ENCODE assay signal across 10 cellular contexts in genomic region chr16:31010943-31011342, GRCh38. TPM values are rescaled to one million over a fixed set of nuclear protein-coding genes. Genes with fewer than 3 reads are reported as not detected.
DNase-seq lines count a peak whose midpoint lies in the region; ATAC-seq and TF ChIP-seq lines count a peak whose summit lies in the region.
"Had no signal": no experiment of that assay in that cellular context is flagged by ENCODE, and none has a peak within 500 bp of the region (broad histone marks: within the 10 kb centered on the region; RNA-seq: fewer than 3 reads in every experiment).

No MANE protein-coding gene starts in this region.

- peak overlapping the region; percentile 21; the same call in 1 of the 2 replicates for H3K9ac ChIP-seq in HUES48 (ENCODE audit: low read depth, low read length)

- peak; percentile 21 to 32 for ATAC-seq in naive thymus-derived CD8-positive, alpha-beta T cell
- no peak for ATAC-seq in GM18873 (IDR thresholded peaks at IDR 0.05; ENCODE audit: low FRiP score, unreplicated experiment)
- ATAC-seq: stimulated activated memory B cell treated with anti-CD40 and anti-IgM and Interleukin-4, amounts not matched to agents 10 μg/mL and 1 μg/mL and 100 μg/mL, for 72 hours had no signal

- H3K27me3 ChIP-seq in BJ (ENCODE audit: control insufficient read depth, insufficient read depth, low read length) (0 out of 2 replicates have a peak, but pooled peaks cover 2% of the 10 kb centered on the region), HUES48 (ENCODE audit: control insufficient read depth, insufficient read depth, low read length) (peaks cover 5% of the 10 kb centered on the region; the same call in 1 of the 2 replicates)

- CTCF ChIA-PET in BJ (lab: Yijun Ruan, JAX), result no interaction called here

- no peaks in the 10 kb centered on the region for H3K36me3 Mint-ChIP-seq in naive thymus-derived CD8-positive, alpha-beta T cell
- H3K36me3 Mint-ChIP-seq: stimulated activated memory B cell treated with anti-CD40 and anti-IgM and Interleukin-4, amounts not matched to agents 10 μg/mL and 1 μg/mL and 100 μg/mL, for 72 hours had no signal

- peaks cover 3 to 27% (median 14%) of the 10 kb centered on the region in 5 donors for H3K27me3 Mint-ChIP-seq in naive thymus-derived CD8-positive, alpha-beta T cell

- no peaks in the 10 kb centered on the region for H3K9me3 Mint-ChIP-seq in naive thymus-derived CD8-positive, alpha-beta T cell
- H3K9me3 Mint-ChIP-seq: activated B cell treated with CpG ODN at 0.5 μM for 24 hours; stimulated activated memory B cell treated with anti-CD40 and anti-IgM and Interleukin-4, amounts not matched to agents 10 μg/mL and 1 μg/mL and 100 μg/mL, for 72 hours had no signal

- POLR2A ChIA-PET in BJ (lab: Charles Lee), result no interaction called here
- POLR2A ChIA-PET in naive thymus-derived CD8-positive, alpha-beta T cell (lab: Charles Lee), result no interaction called here

- no peak for TF ChIP-seq CTCF in BJ (IDR thresholded peaks at IDR 0.05; ENCODE audit: insufficient read depth, low read depth, low read length)
- no peak for TF ChIP-seq CTCF in choroid plexus epithelial cell (conservative IDR thresholded peaks at IDR 0.05; ENCODE audit: low read depth, low read length)

- H3K27ac ChIP-seq in HUES48 (ENCODE audit: low read depth, low read length), result no peak overlapping the region

- peaks cover 9 to 34% (median 20%) of the 10 kb centered on the region in 4 donors for H3K4me1 Mint-ChIP-seq in naive thymus-derived CD8-positive, alpha-beta T cell

- H3K4me3 Mint-ChIP-seq in naive thymus-derived CD8-positive, alpha-beta T cell, result peak overlapping the region; percentile 76 to 91 (median 82)

- H3K36me3 ChIP-seq in BJ (ENCODE audit: control insufficient read depth, insufficient read depth, low read length) (no peaks in the 10 kb centered on the region), HUES48 (ENCODE audit: control insufficient read depth, insufficient read depth, low read length) (no peaks in the 10 kb centered on the region)

- DNase-seq in BJ (ENCODE audit: low read depth) (no peak), choroid plexus epithelial cell (ENCODE audit: low read depth) (no peak), Ammon's horn (ENCODE audit: low spot score) (no peak), dermis blood vessel endothelial cell (no peak), HCEC 1CT (no peak)
- DNase-seq in naive thymus-derived CD8-positive, alpha-beta T cell, result no peak
- DNase-seq: activated B cell treated with CpG ODN at 0.5 μM for 24 hours had no signal

- peak overlapping the region in 6 of 10 donors; percentile 51 to 84 (median 81) for H3K27ac Mint-ChIP-seq in naive thymus-derived CD8-positive, alpha-beta T cell
- H3K27ac Mint-ChIP-seq: activated B cell treated with CpG ODN at 0.5 μM for 24 hours; stimulated activated memory B cell treated with anti-CD40 and anti-IgM and Interleukin-4, amounts not matched to agents 10 μg/mL and 1 μg/mL and 100 μg/mL, for 72 hours had no signal

- H3K4me3 ChIP-seq in BJ (ENCODE audit: low read depth, low read length) (peak overlapping the region; percentile 50), HUES48 (ENCODE audit: low read depth, low read length) (peak overlapping the region; percentile 67), choroid plexus epithelial cell (ENCODE audit: low read depth, low read length) (peak overlapping the region; percentile 51)

- no peaks in the 10 kb centered on the region for H3K9me3 ChIP-seq in HUES48 (ENCODE audit: control insufficient read depth, insufficient read depth, low read length)

- peaks cover 13% of the 10 kb centered on the region for H3K4me1 ChIP-seq in HUES48 (ENCODE audit: control insufficient read depth, insufficient read depth, low read length)

RNA-seq across cellular contexts. Expression of gene STX1B, which starts 0.5 kb away (rescaled TPM):
- polyA plus RNA-seq in BJ (2011; rRNA removed), result 1.5 and 1.6 TPM in 2 replicates
- polyA minus RNA-seq in BJ (2011; rRNA and poly(A)+ RNA removed), result 1.6 and 1.7 TPM in 2 replicates
- 1 to 10 TPM; 2.9 to 3.9 TPM for total RNA-seq in naive thymus-derived CD8-positive, alpha-beta T cell
- under 1 TPM in 2 of 3 donors, not detected in 1; 0.07 to 0.49 TPM for polyA plus RNA-seq in naive thymus-derived CD8-positive, alpha-beta T cell
- total RNA-seq in dermis blood vessel endothelial cell, result 0.51 and 0.70 TPM in 2 replicates

RNA-seq across cellular contexts. Expression of gene STX4, which starts 22.4 kb away (rescaled TPM):
- 41.7 and 53.6 TPM in 2 replicates for polyA plus RNA-seq in BJ (2011; rRNA removed)
- 26.5 and 41.5 TPM in 2 replicates for polyA minus RNA-seq in BJ (2011; rRNA and poly(A)+ RNA removed)
- 100 to 1,000 TPM in 1 of 2 experiments, 10 to 100 TPM in 1; 97.9 to 100 TPM for total RNA-seq in naive thymus-derived CD8-positive, alpha-beta T cell
- polyA plus RNA-seq in naive thymus-derived CD8-positive, alpha-beta T cell, result 10 to 100 TPM; 23.2 to 31.3 (median 23.7) TPM
- total RNA-seq in dermis blood vessel endothelial cell, result 22.9 and 26.2 TPM in 2 replicates

RNA-seq across cellular contexts. Expression of gene HSD3B7, which starts 25.9 kb away (rescaled TPM):
- polyA plus RNA-seq in BJ (2011; rRNA removed), result 15.4 and 25.0 TPM in 2 replicates
- polyA minus RNA-seq in BJ (2011; rRNA and poly(A)+ RNA removed), result 9.3 and 13.1 TPM in 2 replicates
- total RNA-seq in naive thymus-derived CD8-positive, alpha-beta T cell, result 1 to 10 TPM; 1.2 to 1.9 TPM
- under 1 TPM in 2 of 3 donors, not detected in 1; 0.07 to 0.08 TPM for polyA plus RNA-seq in naive thymus-derived CD8-positive, alpha-beta T cell
- total RNA-seq in dermis blood vessel endothelial cell, result 21.0 and 26.4 TPM in 2 replicates

RNA-seq across cellular contexts. Expression of gene SETD1A, which starts 53.4 kb away (rescaled TPM):
- polyA plus RNA-seq in BJ (2011; rRNA removed), result 0.96 and 1.4 TPM in 2 replicates
- 3.1 TPM in 2 replicates for polyA minus RNA-seq in BJ (2011; rRNA and poly(A)+ RNA removed)
- 10 to 100 TPM; 39.5 to 44.3 TPM for total RNA-seq in naive thymus-derived CD8-positive, alpha-beta T cell
- polyA plus RNA-seq in naive thymus-derived CD8-positive, alpha-beta T cell, result 1 to 10 TPM in 1 of 3 donors, under 1 TPM in 2; 0.35 to 2.0 (median 0.77) TPM
- 2.6 and 5.3 TPM in 2 replicates for total RNA-seq in dermis blood vessel endothelial cell
